In genomic region chr4:8457646-8458045, GRCh38 we compare ENCODE assay signal across 27 cellular contexts. TPM values are rescaled to one million over a fixed set of nuclear protein-coding genes. Genes with fewer than 3 reads are reported as not detected.
DNase-seq lines count a peak whose midpoint lies in the region; ATAC-seq, FAIRE-seq and TF ChIP-seq lines count a peak whose summit lies in the region.
"Had no signal": no experiment of that assay in that cellular context is flagged by ENCODE, and none has a peak within 500 bp of the region (broad histone marks: within the 10 kb centered on the region; RNA-seq: fewer than 3 reads in every experiment).

No MANE protein-coding gene starts in this region.

- H3K4me1 ChIP-seq in GM12878 (ENCODE audit: control insufficient read depth, insufficient read depth, low read length) = no peaks in the 10 kb centered on the region

- DNase-seq in ACHN = peak; percentile 13
- peak; percentile 83 for DNase-seq in DMS79 treated with DMSO at 0.1 percent for 48 hours (lab: John Stamatoyannopoulos, UW)
- DNase-seq in GM12878 (ENCODE audit: low read depth, low spot score) = no peak
- DNase-seq in memory B cell (ENCODE audit: low spot score in 2 of 2) = no peak
- no peak for DNase-seq in NCI-H69 (lab: John Stamatoyannopoulos, UW)
- no peak for DNase-seq in DMS153 treated with DMSO at 0.1 percent for 48 hours (lab: John Stamatoyannopoulos, UW; ENCODE audit: unreplicated experiment)
- DNase-seq: Caco-2; CD8-positive, alpha-beta T cell; DMS53; EL; GDM1; MV-4-11; NCI-H1105; NCI-H1436 treated with DMSO at 0.1 percent for 48 hours; NCI-H1930; NCI-H2107; NCI-H526; SHP77; T-helper 1 cell had no signal

- POLR2A ChIA-PET in GM12878 (lab: Charles Lee) = no interaction called here

- TF ChIP-seq RAD21 in GM12878 (IDR thresholded peaks at IDR 0.05; ENCODE audit: insufficient read depth, low read depth, low read length) = no peak

- peaks cover 8 to 11% of the 10 kb centered on the region in 2 experiments for H3K36me3 ChIP-seq in GM12878 (ENCODE audit: control insufficient read depth in 2 of 2, insufficient read depth in 2 of 2, low read length in 1 of 2)

- no peak for FAIRE-seq in GM12878 (lab: Jason Lieb, UNC)
- FAIRE-seq: A204.1, GM12891, H54, K562 had no signal

- peak overlapping the region; percentile 18 for H3K27ac Mint-ChIP-seq in memory B cell
- H3K27ac Mint-ChIP-seq: B cell; CD8-positive, alpha-beta T cell had no signal

- no peaks in the 10 kb centered on the region for H3K79me2 ChIP-seq in GM12878 (ENCODE audit: control insufficient read depth, insufficient read depth, low read length)

- H2AFZ ChIP-seq in GM12878 (ENCODE audit: control insufficient read depth, low read depth, low read length) = no peak overlapping the region

- CTCF ChIA-PET in GM12878 (lab: Yijun Ruan, JAX) = interaction anchor here (0.6 to 2.1 kb wide), 2 partner anchors 11 kb away, joined by 3 to 8 read pairs; no protein-coding TSS in a partner anchor

- WGBS in GM12878 (ENCODE audit: insufficient coverage, insufficient replicate concordance, low lambda C conversion rate, missing lambda C conversion rate) = 74% methylated on average over 7 of the region's 7 CpGs

- intact Hi-C loops in GM12878 (cut with micrococcal nuclease; ENCODE audit: unreplicated experiment) = no loop called here

- no peaks in the 10 kb centered on the region for H3K9me3 ChIP-seq in GM12878 (replicated peaks; ENCODE audit: control insufficient read depth, insufficient read depth, low read length)
- H3K9me3 ChIP-seq: Caco-2 had no signal

- H3K27me3 Mint-ChIP-seq in memory B cell = no peaks in the 10 kb centered on the region
- H3K27me3 Mint-ChIP-seq: B cell had no signal

- SMC1A ChIA-PET in GM12878 (lab: Charles Lee; ENCODE audit: uncharacterized antibody, unreplicated experiment) = no interaction called here

- no peak for TF ChIP-seq POLR2A in GM12878 (IDR thresholded peaks at IDR 0.05; ENCODE audit: low read depth, low read length)

- BruUV-seq in GM12878 (replicated peaks; lab: Mats Ljungman, UMichigan) = TSS peak; percentile 24

- no peak for TF ChIP-seq EP300 in GM12878 (IDR thresholded peaks at IDR 0.05; ENCODE audit: borderline replicate concordance in 1 of 2, control insufficient read depth in 1 of 2, low read depth in 2 of 2, low read length in 2 of 2)

- H3K27me3 ChIP-seq in GM12878 (replicated peaks in 1 of 2; ENCODE audit: control insufficient read depth in 2 of 2, insufficient read depth in 2 of 2, low read length in 1 of 2) = no peaks in the 10 kb centered on the region

- RAD21 ChIA-PET in GM12878 (lab: Charles Lee; ENCODE audit: unreplicated experiment) = no interaction called here

- no peak overlapping the region for H3K4me3 ChIP-seq in GM12878
- H3K4me3 ChIP-seq: K562 had no signal

- H3K9me3 Mint-ChIP-seq in memory B cell = no peaks in the 10 kb centered on the region
- H3K9me3 Mint-ChIP-seq: CD8-positive, alpha-beta T cell had no signal

- no peaks in the 10 kb centered on the region for H3K4me1 Mint-ChIP-seq in memory B cell
- H3K4me1 Mint-ChIP-seq: B cell had no signal

- no peaks in the 10 kb centered on the region; the same call in 1 of the 2 replicates for H4K20me1 ChIP-seq in GM12878 (ENCODE audit: control insufficient read depth, insufficient read depth)

- H3K4me3 Mint-ChIP-seq in memory B cell = no peak overlapping the region
- H3K4me3 Mint-ChIP-seq: B cell; CD8-positive, alpha-beta T cell had no signal

- H3K4me2 ChIP-seq in GM12878 (ENCODE audit: control insufficient read depth, insufficient read depth) = no peak overlapping the region

- no peak for ATAC-seq in GM12878
- ATAC-seq in memory B cell (ENCODE audit: low read depth) = no peak
- no peak for ATAC-seq in GM18520 (IDR thresholded peaks at IDR 0.05; ENCODE audit: unreplicated experiment)
- ATAC-seq: CD8-positive, alpha-beta T cell; K562 had no signal

- TF ChIP-seq CTCF in GM12878 (IDR thresholded peaks at IDR 0.05 in 2 of 3, conservative IDR thresholded peaks at IDR 0.05 in 1 of 3; ENCODE audit: control insufficient read depth in 2 of 3, extremely low read depth in 1 of 3, insufficient read depth in 1 of 3, low read depth in 3 of 3, low read length in 3 of 3) = no peak

- peaks cover 29% of the 10 kb centered on the region for H3K36me3 Mint-ChIP-seq in memory B cell

- no peak overlapping the region for H3K27ac ChIP-seq in GM12878 (ENCODE audit: control insufficient read depth, insufficient read depth)
- H3K27ac ChIP-seq: C4-2B, RWPE1 had no signal

- H3K9ac ChIP-seq in GM12878 (ENCODE audit: control insufficient read depth, insufficient read depth, low read length) = no peak overlapping the region

- in situ Hi-C loops in ACHN (cut with HindIII; ENCODE audit: low pct_ligation_motif_present, low pct_unique_long_range_greater_than_20kb, low sequenced_read_pairs) = no loop called here
- in situ Hi-C loops in GM12878 (cut with MboI) = no loop called here

TF ChIP-seq in GM12878, 131 proteins besides CTCF, POLR2A, EP300 and RAD21:
- TF ChIP-seq MYB (IDR thresholded peaks at IDR 0.05; ENCODE audit: borderline replicate concordance, low read depth, low read length) (no peak), SIN3A (IDR thresholded peaks at IDR 0.05; ENCODE audit: low read depth, low read length) (no peak), CHD4 (IDR thresholded peaks at IDR 0.05) (no peak), PAX5 (IDR thresholded peaks at IDR 0.05; ENCODE audit: borderline replicate concordance, low read depth, low read length) (no peak), PKNOX1 (IDR thresholded peaks at IDR 0.05) (no peak), BMI1 (IDR thresholded peaks at IDR 0.05; ENCODE audit: borderline replicate concordance) (no peak), RB1 (IDR thresholded peaks at IDR 0.05; ENCODE audit: borderline replicate concordance) (no peak), ZNF24 (IDR thresholded peaks at IDR 0.05) (no peak), BACH1 (IDR thresholded peaks at IDR 0.05; ENCODE audit: borderline replicate concordance) (no peak), ZSCAN29 (IDR thresholded peaks at IDR 0.05) (no peak), KAT2A (conservative IDR thresholded peaks at IDR 0.05; ENCODE audit: control insufficient read depth, low read depth, low read length) (no peak)
TF ChIP-seq in GM12878: peak in this region for 0.

RNA-seq across cellular contexts. Expression of gene TRMT44, which starts 17.1 kb away (rescaled TPM):
- total RNA-seq in GM12878 (2013; cell fraction: nucleolus; rRNA removed) = 102 and 111 TPM in 2 replicates
- total RNA-seq in GM12878 (2014; rRNA removed) (11.3 and 15.8 TPM in 2 replicates), GM12878 (2014; rRNA removed; fragmentation: Illumina TruSeq; extraction: Trizol) (8.5 and 9.2 TPM in 2 replicates), GM12878 (2021) (16.6 and 18.5 TPM in 2 replicates)
- 4.4 TPM for polyA plus RNA-seq in GM12878 (2011; ENCODE audit: low read depth)
- polyA plus RNA-seq in GM12878 (2011; rRNA removed) (9.2 and 10.0 TPM in 2 replicates), GM12878 (2014; fragmentation: Illumina TruSeq; extraction: Trizol) (7.0 and 7.2 TPM in 2 replicates), GM12878 (2014; fragmentation: Nextera tagmentation; extraction: Ambion mirVana) (1 to 10 TPM; 1.3 to 2.3 TPM), GM12878 (2014; rRNA removed) (12.8 and 14.1 TPM in 2 replicates), GM12878 (2016; fragmentation: Nextera tagmentation; extraction: Ambion mirVana) (10 to 100 TPM; 11.1 to 11.5 TPM)
- 8.3 and 11.6 TPM in 2 replicates for polyA plus RNA-seq in GM12878 (2011; cell fraction: cytosol; rRNA removed)
- polyA plus RNA-seq in GM12878 (2011; cell fraction: nucleus; rRNA removed) = 35.3 and 35.5 TPM in 2 replicates
- 7.5 and 8.4 TPM in 2 replicates for polyA plus RNA-seq in GM12878 (2012)
- polyA minus RNA-seq in GM12878 (2011; rRNA and poly(A)+ RNA removed) = 11.7 and 15.8 TPM in 2 replicates
- 4.7 and 6.0 TPM in 2 replicates for polyA minus RNA-seq in GM12878 (2011; cell fraction: cytosol; rRNA and poly(A)+ RNA removed)
- polyA minus RNA-seq in GM12878 (2011; cell fraction: nucleus; rRNA and poly(A)+ RNA removed) = 27.3 and 51.9 TPM in 2 replicates

RNA-seq across cellular contexts. Expression of gene ACOX3, which starts 17.1 kb away (rescaled TPM):
- 33.3 and 40.4 TPM in 2 replicates for total RNA-seq in GM12878 (2013; cell fraction: nucleolus; rRNA removed)
- total RNA-seq in GM12878 (2014; rRNA removed) (20.3 and 23.7 TPM in 2 replicates), GM12878 (2014; rRNA removed; fragmentation: Illumina TruSeq; extraction: Trizol) (13.0 and 13.3 TPM in 2 replicates), GM12878 (2021) (23.6 and 26.4 TPM in 2 replicates)
- polyA plus RNA-seq in GM12878 (2011; ENCODE audit: low read depth) = 7.7 TPM
- polyA plus RNA-seq in GM12878 (2011; rRNA removed) (6.1 and 7.7 TPM in 2 replicates), GM12878 (2014; fragmentation: Illumina TruSeq; extraction: Trizol) (14.5 and 19.4 TPM in 2 replicates), GM12878 (2014; fragmentation: Nextera tagmentation; extraction: Ambion mirVana) (1 to 10 TPM; 2.0 to 2.6 TPM), GM12878 (2014; rRNA removed) (13.1 and 13.6 TPM in 2 replicates), GM12878 (2016; fragmentation: Nextera tagmentation; extraction: Ambion mirVana) (10 to 100 TPM; 21.5 to 24.5 TPM)
- 8.0 and 9.1 TPM in 2 replicates for polyA plus RNA-seq in GM12878 (2011; cell fraction: cytosol; rRNA removed)
- polyA plus RNA-seq in GM12878 (2011; cell fraction: nucleus; rRNA removed) = 17.6 and 24.8 TPM in 2 replicates
- polyA plus RNA-seq in GM12878 (2012) = 13.9 and 18.9 TPM in 2 replicates
- 8.2 and 9.2 TPM in 2 replicates for polyA minus RNA-seq in GM12878 (2011; rRNA and poly(A)+ RNA removed)
- 3.8 and 4.0 TPM in 2 replicates for polyA minus RNA-seq in GM12878 (2011; cell fraction: cytosol; rRNA and poly(A)+ RNA removed)
- polyA minus RNA-seq in GM12878 (2011; cell fraction: nucleus; rRNA and poly(A)+ RNA removed) = 9.6 and 10.5 TPM in 2 replicates

Comparison
In these comparisons a context has a peak if more than half of its experiments do, and no peak if none do; other contexts are left out.
1. DNase-seq: peak in ACHN (single experiment) and DMS79 treated with DMSO at 0.1 percent for 48 hours (single experiment); none in GM12878 (single experiment), memory B cell (0 of 2), NCI-H69 (single experiment) and DMS153 treated with DMSO at 0.1 percent for 48 hours (single experiment).